Comparison of ENCODE assay signal across 8 cellular contexts in genomic region chr10:50067546-50068351, GRCh38. TPM values are rescaled to one million over a fixed set of nuclear protein-coding genes. Genes with fewer than 3 reads are reported as not detected.
DNase-seq lines count a peak whose midpoint lies in the region; ATAC-seq and TF ChIP-seq lines count a peak whose summit lies in the region.
"Not testable (repeated sequence)": the region's sequence is repeated elsewhere in the genome, so short reads cannot be mapped to it uniquely, and the experiment has no call there.

WASHC2A (plus strand) TSS chr10:50067954; CDS start chr10:50068006, 52 bp downstream.

- not testable (repeated sequence) for H3K9me3 Mint-ChIP-seq in T-helper 1 cell treated with Interleukin-12 subunit alpha and Interleukin-12 subunit beta and Interleukin-4 antibody, amounts not matched to agents 30 μg/mL and 1 μg/mL, for 36 hours; type B pancreatic cell

- not testable (repeated sequence) for H3K9me3 ChIP-seq in adrenal gland (replicated peaks in 1 of 3)

- not testable (repeated sequence) for H3K4me1 ChIP-seq in adrenal gland (replicated peaks in 1 of 2)

- not testable (repeated sequence) for H3K27me3 Mint-ChIP-seq in T-helper 1 cell treated with Interleukin-12 subunit alpha and Interleukin-12 subunit beta and Interleukin-4 antibody, amounts not matched to agents 30 μg/mL and 1 μg/mL, for 36 hours (ENCODE audit: low read depth); type B pancreatic cell

- peak; percentile 96 for ATAC-seq in HG02798 (IDR thresholded peaks at IDR 0.05; ENCODE audit: poor library complexity, unreplicated experiment)
- peak; percentile 98 to 99 for ATAC-seq in left cardiac atrium

- DNase-seq in GM13976 (ENCODE audit: low spot score) (peak; percentile 82), NCI-H1417 treated with DMSO at 0.1 percent for 48 hours (lab: John Stamatoyannopoulos, UW) (peak; percentile 1), adrenal gland (peak; percentile 89 to 95 (median 93)), left cardiac atrium (peak; percentile 93), posterior vena cava (ENCODE audit: low spot score) (peak; percentile 97), type B pancreatic cell (ENCODE audit: extremely low spot score, unreplicated experiment) (peak; percentile 97)

- peak within 1 kb of the TSS; percentile 69 for H3K4me3 Mint-ChIP-seq in T-helper 1 cell treated with Interleukin-12 subunit alpha and Interleukin-12 subunit beta and Interleukin-4 antibody, amounts not matched to agents 30 μg/mL and 1 μg/mL, for 36 hours
- peak within 1 kb of the TSS; percentile 86 for H3K4me3 Mint-ChIP-seq in type B pancreatic cell

- not testable (repeated sequence) for H3K4me1 Mint-ChIP-seq in T-helper 1 cell treated with Interleukin-12 subunit alpha and Interleukin-12 subunit beta and Interleukin-4 antibody, amounts not matched to agents 30 μg/mL and 1 μg/mL, for 36 hours (ENCODE audit: low read depth); type B pancreatic cell (ENCODE audit: unreplicated experiment)

- not testable (repeated sequence) for H3K36me3 ChIP-seq in adrenal gland (replicated peaks in 1 of 2)

- not testable (repeated sequence) for TF ChIP-seq CTCF in GM13976 (IDR thresholded peaks at IDR 0.05; ENCODE audit: borderline replicate concordance, control extremely low read depth, extremely low read depth, insufficient read depth, missing control alignments); adrenal gland (IDR thresholded peaks at IDR 0.05); type B pancreatic cell (conservative IDR thresholded peaks at IDR 0.05)

- TF ChIP-seq POLR2A in adrenal gland (IDR thresholded peaks at IDR 0.05), result peak; percentile 45 to 59

- peak within 1 kb of the TSS in 4 of 5 donors; percentile 77 to 94 (median 85) for H3K27ac ChIP-seq in adrenal gland

- H3K27me3 ChIP-seq in adrenal gland, result not testable (repeated sequence)

- intact Hi-C loops in adrenal gland (cut with DNase I); left cardiac atrium (cut with DNase I); posterior vena cava (cut with DNase I): not testable (repeated sequence)

- 0% methylated on average over 9 to 46 of the region's 73 CpGs; no CpG with 5 or more reads in 1 of the 4 donors for WGBS in adrenal gland, 4 donors

- H3K4me3 ChIP-seq in adrenal gland, result peak within 1 kb of the TSS; percentile 50 to 89 (median 54)

- in situ Hi-C loops in GM13976 (cut with MboI; ENCODE audit: low sequenced_read_pairs, unreplicated experiment), result not testable (repeated sequence)

- H3K27ac Mint-ChIP-seq in T-helper 1 cell treated with Interleukin-12 subunit alpha and Interleukin-12 subunit beta and Interleukin-4 antibody, amounts not matched to agents 30 μg/mL and 1 μg/mL, for 36 hours, result peak within 1 kb of the TSS; percentile 52
- H3K27ac Mint-ChIP-seq in type B pancreatic cell, result peak within 1 kb of the TSS; percentile 75

- not testable (repeated sequence) for H3K36me3 Mint-ChIP-seq in T-helper 1 cell treated with Interleukin-12 subunit alpha and Interleukin-12 subunit beta and Interleukin-4 antibody, amounts not matched to agents 30 μg/mL and 1 μg/mL, for 36 hours (ENCODE audit: low read depth); type B pancreatic cell

RNA-seq across cellular contexts. Expression of gene WASHC2A, which starts in this region (rescaled TPM):
- total RNA-seq in adrenal gland (10 to 100 TPM; 23.3 to 55.1 (median 46.1) TPM), left cardiac atrium (10 to 100 TPM; 79.8 to 87.8 TPM), posterior vena cava (10 to 100 TPM; 26.7 to 33.5 TPM), type B pancreatic cell (ENCODE audit: low replicate concordance) (42.1 and 42.6 TPM in 2 replicates)
- 10 to 100 TPM; 25.1 to 46.0 (median 37.0) TPM for polyA plus RNA-seq in adrenal gland

Comparison
In these comparisons a context has a peak if more than half of its experiments do, and no peak if none do; other contexts are left out.
1. Peak in every context shown above with its lines: DNase-seq, ATAC-seq, H3K4me3 ChIP-seq and H3K27ac ChIP-seq.
2. DNase-seq: peak in every context shown above with its lines; median percentile 97 in posterior vena cava; 97 in type B pancreatic cell; 93 in adrenal gland; 93 in left cardiac atrium; 82 in GM13976; 1 in NCI-H1417 treated with DMSO at 0.1 percent for 48 hours.